Comparison of ENCODE assay signal across 9 cellular contexts in genomic region chr7:39952791-39953190, GRCh38. TPM values are rescaled to one million over a fixed set of nuclear protein-coding genes. Genes with fewer than 3 reads are reported as not detected.
DNase-seq lines count a peak whose midpoint lies in the region; ATAC-seq and TF ChIP-seq lines count a peak whose summit lies in the region.
"Had no signal": no experiment of that assay in that cellular context is flagged by ENCODE, and none has a peak within 500 bp of the region (broad histone marks: within the 10 kb centered on the region; RNA-seq: fewer than 3 reads in every experiment).

No MANE protein-coding gene starts in this region.

- peak overlapping the region; percentile 98 for H3K4me3 Mint-ChIP-seq in chondrocyte (ENCODE audit: unreplicated experiment)
- peak overlapping the region; percentile 86 to 98 (median 92) for H3K4me3 Mint-ChIP-seq in naive thymus-derived CD8-positive, alpha-beta T cell

- H3K4me2 ChIP-seq in KMS-11, result peak overlapping the region; percentile 55

- TF ChIP-seq CTCF in BJ (IDR thresholded peaks at IDR 0.05; ENCODE audit: insufficient read depth, low read depth, low read length) (no peak), KMS-11 (conservative IDR thresholded peaks at IDR 0.05; ENCODE audit: low read depth, low read length) (no peak), chondrocyte (IDR thresholded peaks at IDR 0.05) (no peak)

- H3K36me3 Mint-ChIP-seq in chondrocyte (ENCODE audit: low read depth), result peaks cover 7% of the 10 kb centered on the region
- H3K36me3 Mint-ChIP-seq in naive thymus-derived CD8-positive, alpha-beta T cell, result peaks cover 0 to 11% (median 0%) of the 10 kb centered on the region in 3 donors

- H3K9ac ChIP-seq in KMS-11, result peak overlapping the region; percentile 91

- H3K9me3 Mint-ChIP-seq in chondrocyte (ENCODE audit: low read depth), result no peaks in the 10 kb centered on the region
- peaks cover 0 to 2% (median 0%) of the 10 kb centered on the region in 9 donors for H3K9me3 Mint-ChIP-seq in naive thymus-derived CD8-positive, alpha-beta T cell

- H3K4me1 ChIP-seq in KMS-11 (ENCODE audit: low read depth, poor library complexity, severe bottlenecking), result peaks cover 50% of the 10 kb centered on the region

- no peak for ATAC-seq in naive thymus-derived CD8-positive, alpha-beta T cell
- no peak for ATAC-seq in HG02678 (IDR thresholded peaks at IDR 0.05; ENCODE audit: unreplicated experiment)

- H3K27ac ChIP-seq in KMS-11, result peak overlapping the region; percentile 98

- H3K79me2 ChIP-seq in KMS-11 (ENCODE audit: insufficient read depth, low read depth), result peaks cover 70% of the 10 kb centered on the region

- POLR2A ChIA-PET in BJ (lab: Charles Lee), result no interaction called here
- POLR2A ChIA-PET in naive thymus-derived CD8-positive, alpha-beta T cell (lab: Charles Lee), result no interaction called here

- peak overlapping the region; percentile 99 for H3K27ac Mint-ChIP-seq in chondrocyte (ENCODE audit: unreplicated experiment)
- H3K27ac Mint-ChIP-seq in naive thymus-derived CD8-positive, alpha-beta T cell, result peak overlapping the region; percentile 43 to 95 (median 72)

- H3K36me3 ChIP-seq in BJ (ENCODE audit: control insufficient read depth, insufficient read depth, low read length) (no peaks in the 10 kb centered on the region), KMS-11 (ENCODE audit: insufficient read depth) (no peaks in the 10 kb centered on the region)

- H2AFZ ChIP-seq in KMS-11 (ENCODE audit: low read depth), result no peak overlapping the region

- no peaks in the 10 kb centered on the region for H3K27me3 Mint-ChIP-seq in chondrocyte (ENCODE audit: low read depth)
- H3K27me3 Mint-ChIP-seq in naive thymus-derived CD8-positive, alpha-beta T cell, result no peaks in the 10 kb centered on the region

- no peak for DNase-seq in BJ (ENCODE audit: low read depth)
- DNase-seq in chondrocyte (ENCODE audit: low spot score), result no peak
- DNase-seq in naive thymus-derived CD8-positive, alpha-beta T cell, result no peak
- no peak for DNase-seq in activated gamma-delta T cell (lab: John Stamatoyannopoulos, UW)
- no peak for DNase-seq in NCI-H1436 (lab: John Stamatoyannopoulos, UW)
- DNase-seq in globus pallidus (ENCODE audit: low spot score), result no peak
- DNase-seq: NCI-H1092 treated with DMSO at 0.1 percent for 48 hours had no signal

- CTCF ChIA-PET in BJ (lab: Yijun Ruan, JAX), result interaction anchor here (1.0 kb wide), 1 partner anchor 378 kb away, joined by 3 read pairs; no protein-coding TSS in a partner anchor

- H4K20me1 ChIP-seq in KMS-11 (ENCODE audit: insufficient read depth), result peaks cover 25% of the 10 kb centered on the region

- H3K4me1 Mint-ChIP-seq in chondrocyte (ENCODE audit: low read depth), result peaks cover 59% of the 10 kb centered on the region
- H3K4me1 Mint-ChIP-seq in naive thymus-derived CD8-positive, alpha-beta T cell, result peaks cover 31 to 71% (median 65%) of the 10 kb centered on the region in 4 donors

- H3K27me3 ChIP-seq in BJ (ENCODE audit: control insufficient read depth, insufficient read depth, low read length) (no peaks in the 10 kb centered on the region), KMS-11 (ENCODE audit: insufficient read depth, low read depth) (no peaks in the 10 kb centered on the region)

- peak overlapping the region; percentile 65 for H3K4me3 ChIP-seq in BJ (ENCODE audit: low read depth, low read length)
- no peak overlapping the region for H3K4me3 ChIP-seq in KMS-11 (IDR thresholded peaks at IDR 0.05; ENCODE audit: insufficient read depth, low read depth, low read length)

RNA-seq across cellular contexts. Expression of gene CDK13, which starts 2.7 kb away (rescaled TPM):
- 24.1 and 27.3 TPM in 2 replicates for polyA plus RNA-seq in BJ (2011; rRNA removed)
- 30.5 and 38.2 TPM in 2 replicates for polyA minus RNA-seq in BJ (2011; rRNA and poly(A)+ RNA removed)
- 55.8 to 66.6 TPM (median 58.8 TPM) in 3 replicates for total RNA-seq in chondrocyte
- total RNA-seq in naive thymus-derived CD8-positive, alpha-beta T cell, result 100 to 1,000 TPM; 100 to 102 TPM
- 10 to 100 TPM; 26.1 to 38.0 (median 33.6) TPM for polyA plus RNA-seq in naive thymus-derived CD8-positive, alpha-beta T cell
